1 cellular context compared by ENCODE assay signal in the genomic region with DNA sequence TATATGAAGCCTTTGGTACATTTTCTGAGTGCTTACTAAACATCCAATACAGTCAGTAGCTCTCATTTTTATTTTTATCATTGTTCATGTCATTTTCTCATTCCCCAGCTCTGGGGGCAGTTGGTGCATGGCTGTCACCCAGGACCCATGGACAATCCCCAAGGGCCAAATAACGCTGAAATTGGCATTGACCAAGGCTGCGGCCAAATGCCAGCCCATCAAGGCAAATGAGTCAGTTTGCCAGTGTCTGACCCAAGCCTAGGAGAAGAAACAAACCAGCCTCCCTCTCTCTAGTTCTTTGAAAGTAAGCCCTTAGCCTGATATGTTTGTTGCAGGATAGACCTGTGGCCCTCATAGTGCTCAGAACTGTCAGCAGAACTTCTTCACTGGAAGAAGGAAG.
TF ChIP-seq lines count a peak whose summit lies in the region.

No MANE protein-coding gene starts in this region.

TF ChIP-seq in SK-N-SH, 30 proteins besides CTCF, POLR2A, EP300 and RAD21 (continued from another document):
- TF ChIP-seq, protein P1, sequence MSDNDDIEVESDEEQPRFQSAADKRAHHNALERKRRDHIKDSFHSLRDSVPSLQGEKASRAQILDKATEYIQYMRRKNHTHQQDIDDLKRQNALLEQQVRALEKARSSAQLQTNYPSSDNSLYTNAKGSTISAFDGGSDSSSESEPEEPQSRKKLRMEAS (IDR thresholded peaks at IDR 0.05; ENCODE audit: low read depth) = no peak
- TF ChIP-seq RCOR1 (IDR thresholded peaks at IDR 0.05; ENCODE audit: low read length) (no peak), SMC3 (IDR thresholded peaks at IDR 0.05; ENCODE audit: low read depth, low read length) (no peak), NRF1 (IDR thresholded peaks at IDR 0.05; ENCODE audit: low read depth, low read length) (no peak), MXI1 (IDR thresholded peaks at IDR 0.05; ENCODE audit: low read depth, low read length) (no peak)
TF ChIP-seq in SK-N-SH: peak in this region for 0.
